8 cellular contexts compared by ENCODE assay signal in the genomic region with DNA sequence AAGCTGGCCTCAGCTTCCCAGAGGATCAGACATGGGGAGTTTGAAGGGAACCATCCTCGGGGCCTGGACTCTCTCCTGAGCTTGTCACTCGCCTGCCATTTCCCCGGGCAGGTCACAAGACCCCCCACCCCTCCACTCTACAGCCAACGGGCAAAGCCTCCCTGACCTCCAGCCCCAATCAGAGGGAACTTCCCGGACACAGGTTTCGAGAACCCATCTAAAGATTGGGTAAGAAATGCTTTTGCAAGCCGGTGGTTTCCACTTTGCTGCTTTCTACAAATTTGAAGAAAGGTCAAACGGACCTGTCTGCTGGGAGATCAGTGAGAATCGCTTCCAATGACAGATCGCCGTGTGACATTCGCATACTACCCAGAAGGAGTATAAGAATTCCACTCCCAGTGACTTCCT.
DNase-seq lines count a peak whose midpoint lies in the region; ATAC-seq and TF ChIP-seq lines count a peak whose summit lies in the region.

No MANE protein-coding gene starts in this region.

- no peak for TF ChIP-seq CTCF in MCF 10A (IDR thresholded peaks at IDR 0.05; ENCODE audit: unreplicated experiment)

- peaks cover 1% of the 10 kb centered on the region for H3K36me3 Mint-ChIP-seq in MCF 10A (ENCODE audit: insufficient read depth, unreplicated experiment)

- DNase-seq in GF-D8 (lab: John Stamatoyannopoulos, UW), result peak; percentile 67
- DNase-seq in MCF 10A (ENCODE audit: unreplicated experiment), result peak; percentile 66
- DNase-seq in substantia nigra (lab: John Stamatoyannopoulos, UW), result peak in 2 of 49 donors; percentile 27 to 33
- DNase-seq in effector CD8-positive, alpha-beta T cell (lab: John Stamatoyannopoulos, UW), result no peak
- DNase-seq in NCI-H1694 treated with DMSO at 0.1 percent for 48 hours (lab: John Stamatoyannopoulos, UW), result no peak
- no peak for DNase-seq in foreskin melanocyte

- POLR2A ChIA-PET in MCF 10A (lab: Yijun Ruan, JAX), result interaction anchor here (0.9 to 1.5 kb wide), 4 partner anchors 27 to 255 kb away, joined by 3 to 4 read pairs (median 4); no protein-coding TSS in a partner anchor

- peak overlapping the region; percentile 40 for H3K27ac Mint-ChIP-seq in MCF 10A (ENCODE audit: low read depth, unreplicated experiment)

- intact Hi-C loops in MCF 10A (cut with micrococcal nuclease), result loop anchor here (2.0 to 5.0 kb wide), 4 partner anchors 89 to 442 kb away; a partner anchor contains a TSS

- no peaks in the 10 kb centered on the region for H3K9me3 Mint-ChIP-seq in MCF 10A (ENCODE audit: unreplicated experiment)

- peaks cover 39% of the 10 kb centered on the region for H3K4me1 Mint-ChIP-seq in MCF 10A (ENCODE audit: insufficient read depth, unreplicated experiment)

- peak overlapping the region; percentile 32 for H3K4me3 Mint-ChIP-seq in MCF 10A (ENCODE audit: unreplicated experiment)

- CTCF ChIA-PET in MCF 10A (lab: Yijun Ruan, JAX), result interaction anchor here (0.7 to 9.3 kb wide), 3 partner anchors 11 to 738 kb away, joined by 4 to 64 read pairs (median 4); no protein-coding TSS in a partner anchor

- ATAC-seq in GM19455 (IDR thresholded peaks at IDR 0.05; ENCODE audit: unreplicated experiment) (peak; percentile 33), HG03457 (IDR thresholded peaks at IDR 0.05; ENCODE audit: unreplicated experiment) (peak; percentile 33)

- H3K27me3 Mint-ChIP-seq in MCF 10A (ENCODE audit: insufficient read depth, unreplicated experiment), result no peaks in the 10 kb centered on the region

- BruUV-seq in MCF 10A (replicated peaks; lab: Mats Ljungman, UMichigan), result no TSS peak

- peak overlapping the region; percentile 2 for H3K27ac ChIP-seq in substantia nigra (ENCODE audit: low read depth, low read length, poor library complexity, severe bottlenecking)

Comparison
In these comparisons a context has a peak if more than half of its experiments do, and no peak if none do; other contexts are left out.
1. DNase-seq: peak in GF-D8 (single experiment) and MCF 10A (single experiment); none in effector CD8-positive, alpha-beta T cell (single experiment), NCI-H1694 treated with DMSO at 0.1 percent for 48 hours (single experiment) and foreskin melanocyte (single experiment).